In the genomic region with DNA sequence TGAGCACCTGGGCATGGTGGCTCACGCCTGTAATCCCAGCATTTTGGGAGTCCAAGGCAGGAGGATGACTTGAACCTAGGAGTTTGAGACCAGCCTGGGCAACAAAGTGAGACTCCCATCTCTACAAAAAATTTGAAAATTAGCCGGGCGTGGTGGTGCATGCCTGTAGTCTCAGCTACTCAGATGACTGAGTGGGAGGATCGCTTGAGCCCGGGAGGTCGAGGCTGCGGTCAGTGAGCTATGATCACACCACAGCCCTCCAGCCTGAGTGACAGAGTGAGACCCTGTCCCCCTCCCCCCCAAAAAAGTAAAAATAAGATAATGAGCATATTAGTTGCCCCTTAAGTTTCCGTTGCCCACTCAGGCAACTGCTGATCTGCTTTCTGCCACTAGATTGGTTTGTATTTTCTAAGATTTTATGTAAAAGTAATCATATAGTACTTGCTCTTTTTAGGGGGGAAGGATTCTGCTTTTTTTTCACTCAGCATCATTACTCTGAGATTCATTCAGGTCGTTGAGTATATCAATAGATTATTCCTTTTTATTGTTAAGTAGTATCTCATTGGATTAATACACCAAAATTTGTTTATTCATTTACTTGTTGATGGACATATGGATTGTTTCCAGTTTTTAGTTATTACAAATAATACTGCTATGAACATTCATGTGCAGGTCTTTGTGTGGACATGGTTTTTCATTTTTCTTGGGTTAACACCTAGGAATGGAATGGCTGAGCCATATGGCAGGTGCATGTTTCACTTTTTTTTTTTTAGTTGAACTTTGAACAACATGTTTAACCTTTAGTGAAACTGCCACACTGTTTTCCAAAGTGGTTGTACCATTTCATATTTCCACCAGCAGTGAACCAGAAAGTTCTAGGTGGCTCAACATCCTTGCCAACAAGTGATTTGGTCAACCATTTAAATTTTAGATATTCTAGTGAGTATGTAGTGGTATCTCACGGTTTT, we compare ENCODE assay signal across 22 cellular contexts.
"Had no signal": no experiment of that assay in that cellular context is flagged by ENCODE, and none has a peak within 500 bp of the region (broad histone marks: within the 10 kb centered on the region; RNA-seq: fewer than 3 reads in every experiment).

No MANE protein-coding gene starts in this region.

- H3K4me2 ChIP-seq: hepatocyte had no signal

- H3K4me1 ChIP-seq: colonic mucosa, esophagus muscularis mucosa, gastroesophageal sphincter, left lung had no signal

- H3K36me3 ChIP-seq: colonic mucosa, esophagus muscularis mucosa, gastroesophageal sphincter, heart left ventricle, left lung, lower lobe of right lung had no signal

- FAIRE-seq: endometrium, kidney had no signal

- H3K79me2 ChIP-seq: hepatocyte had no signal

- H3K27ac ChIP-seq: colonic mucosa, esophagus muscularis mucosa, foreskin keratinocyte, gastroesophageal sphincter, heart left ventricle, hepatocyte, left lung, lower lobe of right lung had no signal

- H3K27me3 ChIP-seq: colonic mucosa, esophagus muscularis mucosa, foreskin keratinocyte, gastroesophageal sphincter, heart left ventricle, hepatocyte, left lung had no signal

- H3K9me3 ChIP-seq: colonic mucosa, esophagus muscularis mucosa, gastroesophageal sphincter, heart left ventricle, lower lobe of right lung, mucosa of descending colon had no signal

- H2AFZ ChIP-seq: hepatocyte had no signal

- H3K4me3 ChIP-seq: colonic mucosa, esophagus muscularis mucosa, gastroesophageal sphincter, heart left ventricle, hepatocyte, left lung, lower lobe of right lung, mucosa of descending colon had no signal

- DNase-seq: colonic mucosa; cortex of kidney; effector CD8-positive, alpha-beta T cell; effector memory CD8-positive, alpha-beta T cell; endodermal cell; heart left ventricle; hypothalamus; immature natural killer cell; islet precursor cell; kidney; kidney glomerular epithelial cell; left colon; left lung; left ventricle myocardium superior; lower lobe of right lung; mesenchymal stem cell; mucosa of descending colon had no signal

- ATAC-seq: effector memory CD8-positive, alpha-beta T cell; foreskin keratinocyte; gastroesophageal sphincter; heart left ventricle; left colon; left lung; left ventricle myocardium superior; lower lobe of right lung; mucosa of descending colon had no signal
